Comparison of ENCODE assay signal across 8 cellular contexts in genomic region chr15:68209735-68210408, GRCh38. TPM values are rescaled to one million over a fixed set of nuclear protein-coding genes. Genes with fewer than 3 reads are reported as not detected.
DNase-seq lines count a peak whose midpoint lies in the region; ATAC-seq and TF ChIP-seq lines count a peak whose summit lies in the region.

No MANE protein-coding gene starts in this region.

- no peaks in the 10 kb centered on the region for H3K27me3 ChIP-seq in body of pancreas

- peaks cover 24% of the 10 kb centered on the region for H3K4me1 ChIP-seq in body of pancreas

- H3K27ac ChIP-seq in body of pancreas: no peak overlapping the region

- no peak for TF ChIP-seq CTCF in body of pancreas (IDR thresholded peaks at IDR 0.05)

- no peak overlapping the region for H3K4me3 ChIP-seq in body of pancreas

- ATAC-seq in GM18909 (IDR thresholded peaks at IDR 0.05; ENCODE audit: poor library complexity, unreplicated experiment) (peak; percentile 59), HG03139 (IDR thresholded peaks at IDR 0.05; ENCODE audit: unreplicated experiment) (peak; percentile 41), GM19328 (IDR thresholded peaks at IDR 0.05; ENCODE audit: unreplicated experiment) (no peak), body of pancreas (no peak)

- 72 to 90% methylated on average over 13 of the region's 13 CpGs for WGBS in body of pancreas, 2 donors

- no peaks in the 10 kb centered on the region for H3K36me3 ChIP-seq in body of pancreas (replicated peaks in 1 of 2; ENCODE audit: insufficient read depth in 1 of 2, low read depth in 2 of 2)

- no peaks in the 10 kb centered on the region for H3K9me3 ChIP-seq in body of pancreas

- TF ChIP-seq POLR2A in body of pancreas (IDR thresholded peaks at IDR 0.05): no peak

- peak; percentile 23 for DNase-seq in activated T-cell treated with anti-CD3 and anti-CD28 coated beads for 48 hours (ENCODE audit: low read depth)
- DNase-seq in stimulated activated CD4-positive, alpha-beta T cell treated with anti-CD3 and anti-CD28 coated beads, Interleukin-2, amount 100 ng/mL, for 24 hours: peak; percentile 32 to 53
- no peak for DNase-seq in COR-L47 (lab: John Stamatoyannopoulos, UW)
- DNase-seq in body of pancreas: no peak
- no peak for DNase-seq in DMS79 treated with DMSO at 0.1 percent for 48 hours (lab: John Stamatoyannopoulos, UW)

- intact Hi-C loops in body of pancreas (cut with DNase I): no loop called here

RNA-seq across cellular contexts. Expression of gene CALML4, which starts 4.7 kb away (rescaled TPM):
- total RNA-seq in body of pancreas: 10 to 100 TPM in 1 of 2 donors, 1 to 10 TPM in 1; 3.3 to 12.7 TPM

RNA-seq across cellular contexts. Expression of gene CLN6, which starts 19.7 kb away (rescaled TPM):
- 10 to 100 TPM; 12.7 to 21.1 TPM for total RNA-seq in body of pancreas

Comparison
In these comparisons a context has a peak if more than half of its experiments do, and no peak if none do; other contexts are left out.
1. ATAC-seq: peak in GM18909 (single experiment) and HG03139 (single experiment); none in GM19328 (single experiment) and body of pancreas (single experiment).
2. DNase-seq: peak in activated T-cell treated with anti-CD3 and anti-CD28 coated beads for 48 hours (single experiment) and stimulated activated CD4-positive, alpha-beta T cell treated with anti-CD3 and anti-CD28 coated beads, Interleukin-2, amount 100 ng/mL, for 24 hours (2 of 2); none in COR-L47 (single experiment), body of pancreas (0 of 4) and DMS79 treated with DMSO at 0.1 percent for 48 hours (single experiment).